Comparison of ENCODE assay signal across 8 cellular contexts in genomic region chr12:9646794-9647622, GRCh38. TPM values are rescaled to one million over a fixed set of nuclear protein-coding genes. Genes with fewer than 3 reads are reported as not detected.
DNase-seq lines count a peak whose midpoint lies in the region; ATAC-seq and TF ChIP-seq lines count a peak whose summit lies in the region.

No MANE protein-coding gene starts in this region.

- H3K4me1 Mint-ChIP-seq in endodermal cell: peaks cover 34% of the 10 kb centered on the region

- peaks cover 4% of the 10 kb centered on the region for H3K9me3 Mint-ChIP-seq in endodermal cell

- peaks cover 55% of the 10 kb centered on the region for H3F3A ChIP-seq in PC-9 (ENCODE audit: insufficient read depth, low read depth)

- BruUV-seq in PC-9 (replicated peaks; lab: Mats Ljungman, UMichigan): TSS peak; percentile 86

- H4K20me1 ChIP-seq in PC-9 (ENCODE audit: insufficient read depth): no peaks in the 10 kb centered on the region

- peak overlapping the region; percentile 96 for H3K4me2 ChIP-seq in PC-9

- POLR2A ChIA-PET in PC-9 (lab: Charles Lee; ENCODE audit: unreplicated experiment): interaction anchor here (0.7 to 0.8 kb wide), 2 partner anchors 8 to 905 kb away, joined by 3 to 4 read pairs; no protein-coding TSS in a partner anchor

- no peaks in the 10 kb centered on the region for H3K27me3 ChIP-seq in GM06990 (replicated peaks; ENCODE audit: control insufficient read depth, insufficient read depth, low read length)
- no peaks in the 10 kb centered on the region for H3K27me3 ChIP-seq in PC-9 (ENCODE audit: insufficient read depth, low read depth)
- no peaks in the 10 kb centered on the region for H3K27me3 ChIP-seq in endodermal cell (ENCODE audit: control insufficient read depth, insufficient read depth, low read length, poor library complexity, severe bottlenecking)
- no peaks in the 10 kb centered on the region for H3K27me3 ChIP-seq in neutrophil

- peak overlapping the region; percentile 85 for H2AFZ ChIP-seq in PC-9

- H3K9me2 ChIP-seq in PC-9 (ENCODE audit: insufficient read depth): no peaks in the 10 kb centered on the region

- peak overlapping the region; percentile 89 for H3K4me3 Mint-ChIP-seq in endodermal cell

- ATAC-seq in GM18498 (IDR thresholded peaks at IDR 0.05; ENCODE audit: unreplicated experiment): no peak

- intact Hi-C loops in PC-9 (cut with micrococcal nuclease; ENCODE audit: unreplicated experiment): loop anchor here (5.0 kb wide), 1 partner anchor 60 kb away; no protein-coding TSS in a partner anchor
- intact Hi-C loops in lower leg skin (cut with DNase I; ENCODE audit: low total_unique reads): no loop called here

- H3K79me2 ChIP-seq in PC-9 (ENCODE audit: low read depth): peaks cover 32% of the 10 kb centered on the region

- peaks cover 5% of the 10 kb centered on the region for H3K27me3 Mint-ChIP-seq in endodermal cell (ENCODE audit: insufficient read depth)

- no peak for TF ChIP-seq CTCF in GM06990 (IDR thresholded peaks at IDR 0.05; ENCODE audit: insufficient read depth, low read length, poor library complexity, severe bottlenecking)
- no peak for TF ChIP-seq CTCF in PC-9 (conservative IDR thresholded peaks at IDR 0.05)
- TF ChIP-seq CTCF in endodermal cell (conservative IDR thresholded peaks at IDR 0.05): no peak
- TF ChIP-seq CTCF in neutrophil (IDR thresholded peaks at IDR 0.05): no peak
- TF ChIP-seq CTCF in lower leg skin (IDR thresholded peaks at IDR 0.05): no peak

- CTCF ChIA-PET in PC-9 (lab: Charles Lee): interaction anchor here (0.6 to 1.7 kb wide), 4 partner anchors 9 to 556 kb away, joined by 4 read pairs; no protein-coding TSS in a partner anchor

- H3K9ac ChIP-seq in endodermal cell (ENCODE audit: extremely low read depth, low read length, poor library complexity, severe bottlenecking): peak overlapping the region; percentile 63

- peaks cover 8% of the 10 kb centered on the region; the same call in 1 of the 2 replicates for H3K9me3 ChIP-seq in PC-9 (ENCODE audit: insufficient read depth, low read depth)
- no peaks in the 10 kb centered on the region for H3K9me3 ChIP-seq in endodermal cell (ENCODE audit: control insufficient read depth, low read length)
- no peaks in the 10 kb centered on the region for H3K9me3 ChIP-seq in neutrophil

- peak overlapping the region; percentile 88 for H3K27ac ChIP-seq in PC-9
- peak overlapping the region; percentile 82 for H3K27ac ChIP-seq in endodermal cell (ENCODE audit: low read depth, low read length)
- H3K27ac ChIP-seq in neutrophil: peak overlapping the region; percentile 90

- no peak for DNase-seq in GM06990 (ENCODE audit: extremely low read depth, insufficient read length)
- DNase-seq in PC-9: peak in 1 of 2 experiments; percentile 57
- peak; percentile 62 for DNase-seq in endodermal cell
- no peak for DNase-seq in NCI-H1417 treated with DMSO at 0.1 percent for 48 hours (lab: John Stamatoyannopoulos, UW)
- DNase-seq in lower leg skin (ENCODE audit: low spot score in 2 of 2): no peak
- no peak for DNase-seq in DMS79 treated with DMSO at 0.1 percent for 48 hours (lab: John Stamatoyannopoulos, UW)

- H3K36me3 ChIP-seq in GM06990 (ENCODE audit: control insufficient read depth, insufficient read depth, low read length) (no peaks in the 10 kb centered on the region), PC-9 (ENCODE audit: low read depth) (peaks cover 8% of the 10 kb centered on the region; the same call in 1 of the 2 replicates), endodermal cell (ENCODE audit: control insufficient read depth, insufficient read depth, low read length) (no peaks in the 10 kb centered on the region), neutrophil (no peaks in the 10 kb centered on the region)

- H3K36me3 Mint-ChIP-seq in endodermal cell (ENCODE audit: low read depth): peaks cover 8% of the 10 kb centered on the region

- H3K4me3 ChIP-seq in GM06990 (replicated peaks; ENCODE audit: low read depth, low read length) (peak overlapping the region; percentile 67), PC-9 (peak overlapping the region; percentile 81), endodermal cell (ENCODE audit: low read length) (peak overlapping the region; percentile 93), neutrophil (ENCODE audit: low read depth in 1 of 2, low read length in 1 of 2) (peak overlapping the region; percentile 75 to 85), lower leg skin (ENCODE audit: low read depth, poor library complexity, severe bottlenecking) (no peak overlapping the region)

- 72 to 84% methylated on average over 7 to 9 of the region's 9 CpGs for WGBS in endodermal cell (ENCODE audit: insufficient coverage in 1 of 2, insufficient read length in 1 of 2), 2 experiments
- 50 to 60% methylated on average over 9 of the region's 9 CpGs for WGBS in lower leg skin, 2 donors

- H3K4me1 ChIP-seq in PC-9 (replicated peaks; ENCODE audit: insufficient read depth) (peaks cover 31% of the 10 kb centered on the region), endodermal cell (ENCODE audit: control insufficient read depth, insufficient read depth, low read length) (no peaks in the 10 kb centered on the region), neutrophil (ENCODE audit: control insufficient read depth in 1 of 2, insufficient read depth in 1 of 2, low read depth in 1 of 2, low read length in 1 of 2) (peaks cover 40 to 45% of the 10 kb centered on the region in 2 experiments)

- H3K27ac Mint-ChIP-seq in endodermal cell: peak overlapping the region; percentile 93

- TF ChIP-seq POLR2A in lower leg skin (IDR thresholded peaks at IDR 0.05): no peak

RNA-seq across cellular contexts. Expression of gene CLEC2D, which starts 22.5 kb away (rescaled TPM):
- total RNA-seq in PC-9 (2021) (32.6 and 37.8 TPM in 2 replicates), endodermal cell (10 to 100 TPM; 19.3 to 21.5 TPM), lower leg skin (1 to 10 TPM; 1.6 to 7.8 (median 2.5) TPM)
- polyA plus RNA-seq in endodermal cell (2013, experiment 1 of 2): 4.9 TPM
- polyA plus RNA-seq in endodermal cell (2013, experiment 2 of 2): 5.4 TPM

RNA-seq across cellular contexts. Expression of gene KLRB1, which starts 39.3 kb away (rescaled TPM):
- total RNA-seq in PC-9 (2021): not detected in 2 replicates
- not detected for total RNA-seq in endodermal cell
- not detected for polyA plus RNA-seq in endodermal cell (2013, experiment 1 of 2)
- polyA plus RNA-seq in endodermal cell (2013, experiment 2 of 2): not detected
- under 1 TPM in 3 of 4 donors, not detected in 1; 0.22 to 0.63 (median 0.42) TPM for total RNA-seq in lower leg skin
